Comparison of ENCODE assay signal across 8 cellular contexts in genomic region chr3:187139126-187139894, GRCh38. TPM values are rescaled to one million over a fixed set of nuclear protein-coding genes. Genes with fewer than 3 reads are reported as not detected.
DNase-seq lines count a peak whose midpoint lies in the region; ATAC-seq and TF ChIP-seq lines count a peak whose summit lies in the region.

TSS of gene RPL39L (minus strand) at chr3:187139496. CDS start at chr3:187121300, 18,196 bp downstream.

- TF ChIP-seq EP300 in tibial nerve (IDR thresholded peaks at IDR 0.05), result peak in 1 of 2 donors; percentile 67

- peak within 1 kb of the TSS; percentile 82 for H3K4ac ChIP-seq in trophoblast cell (ENCODE audit: low read depth, low read length)

- H3K4me1 ChIP-seq in SJSA1 (replicated peaks), result peaks cover 9% of the 10 kb centered on the region
- peaks cover 0 to 7% of the 10 kb centered on the region in 2 experiments for H3K4me1 ChIP-seq in trophoblast cell (ENCODE audit: control insufficient read depth in 1 of 2, insufficient read depth in 2 of 2, low read length in 2 of 2)
- H3K4me1 ChIP-seq in tibial nerve, result peaks cover 0 to 9% (median 0%) of the 10 kb centered on the region in 4 donors

- H3K79me1 ChIP-seq in trophoblast cell (ENCODE audit: low read length), result peaks cover 7% of the 10 kb centered on the region

- peak within 1 kb of the TSS; percentile 92 for H3K9ac ChIP-seq in trophoblast cell (ENCODE audit: low read length)

- H3K9me3 ChIP-seq in SJSA1 (replicated peaks) (no peaks in the 10 kb centered on the region; the same call in 1 of the 2 replicates), trophoblast cell (ENCODE audit: insufficient read depth, low read depth, low read length) (peaks cover 1% of the 10 kb centered on the region), tibial nerve (no peaks in the 10 kb centered on the region)

- intact Hi-C loops in Right ventricle myocardium inferior (cut with DNase I), result no loop called here

- peak within 1 kb of the TSS; percentile 80 for H4K12ac ChIP-seq in trophoblast cell (ENCODE audit: low read depth, low read length)

- ATAC-seq in GM21447 (IDR thresholded peaks at IDR 0.05; ENCODE audit: unreplicated experiment) (peak; percentile 97), Right ventricle myocardium inferior (peak; percentile 98)

- no CpG with 5 or more reads among the region's 69 CpGs for WGBS in trophoblast cell (ENCODE audit: extremely low coverage, insufficient coverage, insufficient read length)
- WGBS in tibial nerve, 2 donors, result 1 to 3% methylated on average over 47 to 65 of the region's 69 CpGs

- peak within 1 kb of the TSS; percentile 86 for H3K4me2 ChIP-seq in trophoblast cell (ENCODE audit: low read length)

- peak; percentile 80 to 91 (median 90) for TF ChIP-seq CTCF in tibial nerve (IDR thresholded peaks at IDR 0.05)

- DNase-seq in DMS53 (lab: John Stamatoyannopoulos, UW) (peak; percentile 92), HuH-7 (ENCODE audit: low spot score) (peak; percentile 76), SJSA1 (ENCODE audit: low read depth in 1 of 2, low spot score in 2 of 2) (peak; percentile 76 to 89), Right ventricle myocardium inferior (ENCODE audit: missing footprints) (peak; percentile 90), trophoblast cell (peak; percentile 90 to 96), tibial nerve (ENCODE audit: low spot score in 2 of 2) (peak; percentile 54 to 67)
- DNase-seq in activated naive CD4-positive, alpha-beta T cell treated with anti-CD3 and anti-CD28 coated beads, Interleukin-2, amount 50 U/mL, for 16 hours, result peak; percentile 92

- H4K91ac ChIP-seq in trophoblast cell (ENCODE audit: low read depth, low read length), result peak within 1 kb of the TSS; percentile 77

- H3K27ac ChIP-seq in SJSA1 (peak within 1 kb of the TSS; percentile 79), trophoblast cell (ENCODE audit: low read depth, low read length) (peak within 1 kb of the TSS; percentile 80), tibial nerve (peak within 1 kb of the TSS; percentile 61 to 82 (median 72))

- peak within 1 kb of the TSS; percentile 42 for H2BK5ac ChIP-seq in trophoblast cell (ENCODE audit: low read depth, low read length, poor library complexity)

- no peak within 1 kb of the TSS for H2BK12ac ChIP-seq in trophoblast cell (ENCODE audit: low read length)

- peak within 1 kb of the TSS; percentile 90 for H2AFZ ChIP-seq in trophoblast cell (ENCODE audit: insufficient read depth, low read length, poor library complexity)

- peak within 1 kb of the TSS; percentile 86 for H3K18ac ChIP-seq in trophoblast cell (ENCODE audit: low read length)

- H2BK120ac ChIP-seq in trophoblast cell (ENCODE audit: insufficient read depth, low read length, poor library complexity), result peak within 1 kb of the TSS; percentile 70

- H3K4me3 ChIP-seq in SJSA1 (peak within 1 kb of the TSS; percentile 54), trophoblast cell (ENCODE audit: low read depth, low read length) (peak within 1 kb of the TSS; percentile 79), tibial nerve (peak within 1 kb of the TSS; percentile 40 to 72 (median 62))

- peak within 1 kb of the TSS; percentile 95 for H4K8ac ChIP-seq in trophoblast cell (ENCODE audit: low read depth, low read length)

- H3K27me3 ChIP-seq in SJSA1 (replicated peaks) (no peaks in the 10 kb centered on the region), trophoblast cell (ENCODE audit: insufficient read depth, low read length) (peaks cover 4% of the 10 kb centered on the region), tibial nerve (no peaks in the 10 kb centered on the region)

- H3K23ac ChIP-seq in trophoblast cell (ENCODE audit: low read length), result no peak within 1 kb of the TSS

- peak in 1 of 2 donors; percentile 52 for TF ChIP-seq POLR2A in tibial nerve (IDR thresholded peaks at IDR 0.05)

- peak within 1 kb of the TSS; percentile 87 for H3K14ac ChIP-seq in trophoblast cell (ENCODE audit: low read length)

- H3K36me3 ChIP-seq in SJSA1 (peaks cover 3% of the 10 kb centered on the region; the same call in 1 of the 2 replicates), trophoblast cell (ENCODE audit: control insufficient read depth in 1 of 2, insufficient read depth in 2 of 2, low read length in 2 of 2) (peaks cover 0 to 2% of the 10 kb centered on the region in 2 experiments), tibial nerve (peaks cover 0 to 13% (median 0%) of the 10 kb centered on the region in 3 donors)

- no peak within 1 kb of the TSS for H2AK5ac ChIP-seq in trophoblast cell (ENCODE audit: low read length)

- H3K79me2 ChIP-seq in trophoblast cell (ENCODE audit: control insufficient read depth, insufficient read depth, low read length, poor library complexity), result peaks cover 4% of the 10 kb centered on the region

RNA-seq across cellular contexts. Expression of gene RPL39L, which starts in this region (rescaled TPM):
- 29.4 and 55.7 TPM in 2 replicates for total RNA-seq in SJSA1 (2014; rRNA removed; shearing (Covaris generic))
- total RNA-seq in Right ventricle myocardium inferior (5.9 TPM), tibial nerve (10 to 100 TPM in 2 of 4 donors, 1 to 10 TPM in 2; 1.4 to 15.0 (median 10.7) TPM)
- 30.4 and 31.7 TPM in 2 replicates for polyA plus RNA-seq in trophoblast cell (2013)

Comparison
In these comparisons a context has a peak if more than half of its experiments do, and no peak if none do; other contexts are left out.
1. Peak in every context shown above with its lines: DNase-seq, ATAC-seq, H3K4me3 ChIP-seq and H3K27ac ChIP-seq.